8 cellular contexts compared by ENCODE assay signal in the genomic region with DNA sequence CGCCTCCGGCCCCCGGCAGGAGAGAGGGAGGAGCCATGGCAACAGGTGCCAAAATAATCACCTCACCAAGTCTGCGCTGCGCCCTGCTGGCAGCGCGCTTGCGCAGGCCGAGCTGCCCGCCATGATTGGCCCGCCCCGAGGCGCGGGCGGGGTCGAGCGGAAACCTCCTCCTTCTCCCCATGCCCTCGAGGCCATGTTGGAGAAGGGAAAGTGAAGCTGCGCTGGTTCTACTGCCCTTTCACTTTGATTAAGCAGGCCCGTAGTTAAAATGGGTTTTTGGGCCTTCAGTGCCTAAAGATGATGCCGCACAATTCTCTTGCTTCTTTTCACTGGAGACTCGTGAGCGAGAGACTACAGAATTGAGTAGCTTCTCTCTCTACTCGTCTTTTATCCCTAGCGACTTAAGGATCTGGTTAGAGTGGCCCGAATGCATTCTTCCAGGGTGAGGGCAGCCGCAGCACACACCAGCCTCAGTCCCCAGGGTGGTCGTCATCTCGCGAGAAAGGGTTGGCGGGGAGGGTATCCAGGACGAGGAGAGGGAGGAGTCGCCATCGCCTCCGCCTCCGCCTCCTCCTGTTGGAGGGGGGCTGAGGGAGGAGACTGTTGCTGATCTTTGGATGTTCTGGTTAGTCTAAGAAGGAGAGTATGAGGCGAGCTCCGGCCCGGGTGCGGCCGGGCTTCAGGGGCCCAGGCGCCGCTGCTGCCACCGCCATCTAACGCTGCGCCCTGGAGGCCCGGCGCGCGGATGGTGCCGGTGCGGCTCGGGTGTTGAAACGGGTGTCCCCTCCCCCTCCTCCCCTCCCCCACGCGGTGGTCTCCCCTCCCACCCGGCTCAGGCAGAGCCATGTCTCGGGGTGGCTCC. TPM values are rescaled to one million over a fixed set of nuclear protein-coding genes. Genes with fewer than 3 reads are reported as not detected.
A peak's percentile ranks its signal among the peaks of the same experiment; 100 is the strongest.
DNase-seq lines count a peak whose midpoint lies in the region; ATAC-seq lines count a peak whose summit lies in the region.

Gene DCAF6 (plus strand): TSS at position 616 of the 862 bp plus-strand sequence. CDS start 229 bp downstream, at position 845.

- peaks cover 15 to 21% of the 10 kb centered on the region in 2 donors for H3K36me3 Mint-ChIP-seq in activated naive CD4-positive, alpha-beta T cell treated with anti-CD3 and anti-CD28 coated beads, Interleukin-2, amount 50 U/mL, for 72 hours

- ATAC-seq in HG02610 (IDR thresholded peaks at IDR 0.05; ENCODE audit: unreplicated experiment), result peak; percentile 86
- ATAC-seq in activated naive CD4-positive, alpha-beta T cell treated with anti-CD3 and anti-CD28 coated beads, Interleukin-2, amount 50 U/mL, for 72 hours, result peak; percentile 82 to 88

- H3K27ac Mint-ChIP-seq in activated naive CD4-positive, alpha-beta T cell treated with anti-CD3 and anti-CD28 coated beads, Interleukin-2, amount 50 U/mL, for 72 hours, result peak within 1 kb of the TSS; percentile 94 to 100

- peak within 1 kb of the TSS; percentile 99 for H3K27ac ChIP-seq in temporal lobe (ENCODE audit: low read depth, low read length)

- H3K9me3 Mint-ChIP-seq in activated naive CD4-positive, alpha-beta T cell treated with anti-CD3 and anti-CD28 coated beads, Interleukin-2, amount 50 U/mL, for 72 hours, result no peaks in the 10 kb centered on the region

- peak within 1 kb of the TSS; percentile 71 for H3K4me3 ChIP-seq in GM08714 (ENCODE audit: low read length)

- DNase-seq in NCI-H1092 treated with DMSO at 0.1 percent for 48 hours (lab: John Stamatoyannopoulos, UW) (peak; percentile 99), SKM-1 (lab: John Stamatoyannopoulos, UW; ENCODE audit: unreplicated experiment) (peak; percentile 96), glomerular endothelial cell (ENCODE audit: extremely low read depth, low read depth, low spot score) (peak; percentile 91), occipital lobe (lab: John Stamatoyannopoulos, UW) (peak; percentile 97)
- DNase-seq in activated naive CD4-positive, alpha-beta T cell treated with anti-CD3 and anti-CD28 coated beads, Interleukin-2, amount 50 U/mL, for 72 hours (ENCODE audit: low spot score in 2 of 2), result peak; percentile 94 to 98

RNA-seq across cellular contexts. Expression of gene DCAF6, which starts in this region (rescaled TPM):
- 10 to 100 TPM; 28.1 to 33.0 TPM for total RNA-seq in activated naive CD4-positive, alpha-beta T cell treated with anti-CD3 and anti-CD28 coated beads, Interleukin-2, amount 50 U/mL, for 72 hours
- total RNA-seq in glomerular endothelial cell, result 45.2 and 46.3 TPM in 2 replicates
- total RNA-seq in occipital lobe, result 71.3 TPM
- 54.1 TPM for total RNA-seq in temporal lobe

Comparison
In these comparisons a context has a peak if more than half of its experiments do, and no peak if none do; other contexts are left out.
1. Peak in every context shown above with its lines: DNase-seq, ATAC-seq, H3K4me3 ChIP-seq and H3K27ac ChIP-seq.